Comparison of ENCODE assay signal across 8 cellular contexts in genomic region chrX:108736509-108737479, GRCh38. TPM values are rescaled to one million over a fixed set of nuclear protein-coding genes. Genes with fewer than 3 reads are reported as not detected.
A peak's percentile ranks its signal among the peaks of the same experiment; 100 is the strongest.
DNase-seq lines count a peak whose midpoint lies in the region; ATAC-seq, FAIRE-seq and TF ChIP-seq lines count a peak whose summit lies in the region.

Gene IRS4 (minus strand): TSS chrX:108736563.

- ATAC-seq in T-cell (replicated peaks in 1 of 4) (no peak), HG03457 (IDR thresholded peaks at IDR 0.05; ENCODE audit: unreplicated experiment) (no peak), natural killer cell (no peak)

- H3K36me3 ChIP-seq in HUES64 (ENCODE audit: insufficient read depth, low read length) (no peaks in the 10 kb centered on the region), mesendoderm (ENCODE audit: control insufficient read depth, insufficient read depth, low read length) (no peaks in the 10 kb centered on the region)

- no peaks in the 10 kb centered on the region for H3K79me1 ChIP-seq in mesendoderm (ENCODE audit: low read length)

- intact Hi-C loops in natural killer cell (cut with micrococcal nuclease) = no loop called here

- no peaks in the 10 kb centered on the region for H3K9me3 Mint-ChIP-seq in chondrocyte (ENCODE audit: low read depth)
- no peaks in the 10 kb centered on the region for H3K9me3 Mint-ChIP-seq in T-cell
- no peaks in the 10 kb centered on the region for H3K9me3 Mint-ChIP-seq in natural killer cell

- no peak within 1 kb of the TSS for H2BK15ac ChIP-seq in mesendoderm (replicated peaks; ENCODE audit: low read depth)

- CTCF ChIA-PET in T-cell (lab: Charles Lee) = no interaction called here

- H3K4me1 Mint-ChIP-seq in chondrocyte (ENCODE audit: low read depth) (peaks cover 30% of the 10 kb centered on the region), T-cell (peaks cover 0 to 5% (median 0%) of the 10 kb centered on the region in 3 donors), natural killer cell (no peaks in the 10 kb centered on the region)

- H3K27me3 ChIP-seq in HUES64 (ENCODE audit: insufficient read depth, low read length) (peaks cover 47% of the 10 kb centered on the region), mesendoderm (ENCODE audit: insufficient read depth, low read length, poor library complexity) (no peaks in the 10 kb centered on the region)

- no peak within 1 kb of the TSS for H2AK5ac ChIP-seq in mesendoderm (ENCODE audit: low read length)

- H3K18ac ChIP-seq in mesendoderm (ENCODE audit: low read length) = no peak within 1 kb of the TSS

- under 1% methylated on average over 59 of the region's 62 CpGs for WGBS in HUES64
- WGBS in mesendoderm (ENCODE audit: extremely low coverage, insufficient coverage, low lambda C conversion rate) = no CpG with 5 or more reads among the region's 62 CpGs

- TF ChIP-seq CTCF in chondrocyte (IDR thresholded peaks at IDR 0.05) = peak; percentile 41
- TF ChIP-seq CTCF in D721Med (IDR thresholded peaks at IDR 0.05; ENCODE audit: insufficient read depth, missing control alignments) = no peak
- TF ChIP-seq CTCF in natural killer cell (IDR thresholded peaks at IDR 0.05) = no peak

- H3K56ac ChIP-seq in mesendoderm (ENCODE audit: low read length) = peak within 1 kb of the TSS; percentile 78

- DNase-seq in Ammon's horn (ENCODE audit: low spot score) (peak; percentile 24), chondrocyte (ENCODE audit: low spot score) (peak; percentile 68), mesendoderm (peak; percentile 96), T-cell (no peak), D721Med (ENCODE audit: insufficient read length, low spot score) (no peak), natural killer cell (no peak)

- no peak within 1 kb of the TSS for H3K4ac ChIP-seq in mesendoderm (ENCODE audit: low read depth, low read length)

- peaks cover 1% of the 10 kb centered on the region; the same call in 1 of the 2 replicates for H3K4me1 ChIP-seq in HUES64 (ENCODE audit: insufficient read depth, low read length)
- no peaks in the 10 kb centered on the region for H3K4me1 ChIP-seq in mesendoderm (ENCODE audit: control insufficient read depth, low read depth, low read length)

- H4K5ac ChIP-seq in mesendoderm (ENCODE audit: low read length) = no peak within 1 kb of the TSS

- no peak within 1 kb of the TSS for H4K8ac ChIP-seq in mesendoderm (ENCODE audit: low read depth, low read length)

- no peak within 1 kb of the TSS for H2BK120ac ChIP-seq in mesendoderm (ENCODE audit: low read depth, low read length)

- H3K4me3 Mint-ChIP-seq in chondrocyte (ENCODE audit: unreplicated experiment) (peak within 1 kb of the TSS; percentile 78), T-cell (peak within 1 kb of the TSS in 1 of 3 donors; percentile 52), natural killer cell (no peak within 1 kb of the TSS)

- H3K79me2 ChIP-seq in mesendoderm (ENCODE audit: control insufficient read depth, insufficient read depth, low read length) = no peaks in the 10 kb centered on the region

- peak within 1 kb of the TSS; percentile 59 for H3K9ac ChIP-seq in HUES64 (ENCODE audit: low read depth, low read length)
- peak within 1 kb of the TSS; percentile 54 for H3K9ac ChIP-seq in mesendoderm (ENCODE audit: low read length)

- H3K4me3 ChIP-seq in HUES64 (ENCODE audit: low read length) (peak within 1 kb of the TSS; percentile 84), mesendoderm (ENCODE audit: low read length) (peak within 1 kb of the TSS; percentile 54)

- H3K9me3 ChIP-seq in HUES64 (ENCODE audit: insufficient read depth, low read depth, low read length) = no peaks in the 10 kb centered on the region

- FAIRE-seq in D721Med (lab: Jason Lieb, UNC) = no peak

- POLR2A ChIA-PET in T-cell (lab: Charles Lee) = no interaction called here

- H2BK5ac ChIP-seq in mesendoderm (ENCODE audit: low read length) = no peak within 1 kb of the TSS

- H3K4me2 ChIP-seq in mesendoderm (ENCODE audit: low read length) = peak within 1 kb of the TSS; percentile 89

- H3K27ac ChIP-seq in HUES64 (ENCODE audit: low read depth, low read length) (peak within 1 kb of the TSS; percentile 60; the same call in 1 of the 2 replicates), mesendoderm (ENCODE audit: low read depth, low read length) (no peak within 1 kb of the TSS)

- no peak within 1 kb of the TSS for H3K23ac ChIP-seq in mesendoderm (ENCODE audit: low read length)

- H3K27me3 Mint-ChIP-seq in chondrocyte (ENCODE audit: low read depth) (peaks cover 74% of the 10 kb centered on the region), T-cell (peaks cover 26 to 48% of the 10 kb centered on the region in 2 donors), natural killer cell (ENCODE audit: low read depth in 2 of 2) (peaks cover 0 to 31% of the 10 kb centered on the region in 2 donors)

- H3K36me3 Mint-ChIP-seq in chondrocyte (ENCODE audit: low read depth) = no peaks in the 10 kb centered on the region
- no peaks in the 10 kb centered on the region for H3K36me3 Mint-ChIP-seq in T-cell
- H3K36me3 Mint-ChIP-seq in natural killer cell = no peaks in the 10 kb centered on the region

- no peak within 1 kb of the TSS for H3K27ac Mint-ChIP-seq in chondrocyte (ENCODE audit: unreplicated experiment)
- H3K27ac Mint-ChIP-seq in T-cell = no peak within 1 kb of the TSS
- no peak within 1 kb of the TSS for H3K27ac Mint-ChIP-seq in natural killer cell

RNA-seq across cellular contexts. Expression of gene IRS4, which starts in this region (rescaled TPM):
- polyA plus RNA-seq in HUES64 (2013, experiment 1 of 2) = 3.6 TPM
- 4.1 TPM for polyA plus RNA-seq in HUES64 (2013, experiment 2 of 2)
- not detected in 3 replicates for total RNA-seq in chondrocyte
- polyA plus RNA-seq in mesendoderm (2013, experiment 1 of 2) = 9.9 TPM
- 9.6 TPM for polyA plus RNA-seq in mesendoderm (2013, experiment 2 of 2)
- total RNA-seq in T-cell = not detected
- total RNA-seq in natural killer cell = not detected

Comparison
In these comparisons a context has a peak if more than half of its experiments do, and no peak if none do; other contexts are left out.
1. Peak in DNase-seq in chondrocyte; RNA of the gene not detected or under 1 TPM.
2. DNase-seq: peak in Ammon's horn (single experiment) and mesendoderm (single experiment); none in T-cell (0 of 34), D721Med (single experiment) and natural killer cell (single experiment).